Comparison of ENCODE assay signal across 8 cellular contexts in the genomic region with DNA sequence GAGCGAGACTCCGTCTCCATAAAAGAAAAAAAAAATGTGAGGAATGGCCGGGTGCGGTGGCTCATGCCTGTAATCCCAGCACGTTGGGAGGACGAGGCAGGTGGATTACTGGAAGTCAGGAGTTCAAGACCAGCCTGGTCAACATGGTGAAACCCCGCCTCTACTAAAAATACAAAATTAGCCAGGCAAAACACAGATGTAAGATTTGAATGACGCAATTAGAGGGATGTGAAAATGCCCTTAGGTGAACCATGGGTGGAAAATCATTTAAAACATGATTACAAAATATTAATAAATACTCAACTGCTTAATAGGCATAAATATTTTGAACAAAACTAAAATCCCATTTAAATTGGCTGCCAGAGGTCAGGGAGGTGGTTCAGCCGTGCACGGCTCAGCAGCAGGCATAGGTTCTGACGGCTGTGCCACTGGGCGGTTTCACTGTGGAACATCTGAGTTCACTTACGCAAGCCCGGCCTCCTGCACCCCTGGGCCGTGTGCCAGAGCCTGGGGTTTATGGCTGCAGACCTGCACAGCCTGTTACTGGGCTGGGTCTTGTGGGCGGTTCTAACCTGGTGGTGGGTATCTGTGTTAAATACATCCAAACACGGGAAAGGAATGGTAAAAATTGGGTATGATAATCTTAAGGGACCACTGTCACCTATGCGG. TPM values are rescaled to one million over a fixed set of nuclear protein-coding genes. Genes with fewer than 3 reads are reported as not detected.
DNase-seq lines count a peak whose midpoint lies in the region; ATAC-seq, FAIRE-seq and TF ChIP-seq lines count a peak whose summit lies in the region.
"Had no signal": no experiment of that assay in that cellular context is flagged by ENCODE, and none has a peak within 500 bp of the region (broad histone marks: within the 10 kb centered on the region; RNA-seq: fewer than 3 reads in every experiment).

No MANE protein-coding gene starts in this region.

- POLR2A ChIA-PET in activated B cell treated with CpG ODN at 0.5 μM for 24 hours (lab: Charles Lee) = interaction anchor here (0.7 to 1.6 kb wide), 7 partner anchors 9 to 24 kb away, joined by 3 to 6 read pairs (median 4); a partner anchor contains a TSS

- H3K4me1 Mint-ChIP-seq in activated B cell treated with CpG ODN at 0.5 μM for 24 hours = peaks cover 46% of the 10 kb centered on the region

- TF ChIP-seq CTCF in KMS-11 (conservative IDR thresholded peaks at IDR 0.05; ENCODE audit: low read depth, low read length) = no peak
- TF ChIP-seq CTCF in activated B cell treated with CpG ODN at 0.5 μM for 24 hours (IDR thresholded peaks at IDR 0.05) = no peak

- peak overlapping the region; percentile 59 for H3K4me3 Mint-ChIP-seq in activated B cell treated with CpG ODN at 0.5 μM for 24 hours

- H3K36me3 Mint-ChIP-seq in activated B cell treated with CpG ODN at 0.5 μM for 24 hours (ENCODE audit: low read depth) = peaks cover 18% of the 10 kb centered on the region

- peak overlapping the region; percentile 75 for H3K4me2 ChIP-seq in KMS-11

- intact Hi-C loops in activated B cell treated with CpG ODN at 0.5 μM for 24 hours (cut with micrococcal nuclease) = no loop called here

- H3K4me3 ChIP-seq in KMS-11 (IDR thresholded peaks at IDR 0.05; ENCODE audit: insufficient read depth, low read depth, low read length) = no peak overlapping the region
- no peak overlapping the region for H3K4me3 ChIP-seq in small intestine (ENCODE audit: low read depth in 1 of 2, low read length in 2 of 2)

- no peaks in the 10 kb centered on the region for H3K9me3 Mint-ChIP-seq in activated B cell treated with CpG ODN at 0.5 μM for 24 hours

- H3K36me3 ChIP-seq in KMS-11 (ENCODE audit: insufficient read depth) = no peaks in the 10 kb centered on the region
- H3K36me3 ChIP-seq in small intestine (ENCODE audit: control insufficient read depth in 2 of 2, insufficient read depth in 2 of 2, low read length in 2 of 2) = no peaks in the 10 kb centered on the region

- H3K79me2 ChIP-seq in KMS-11 (ENCODE audit: insufficient read depth, low read depth) = no peaks in the 10 kb centered on the region
- H3K79me2 ChIP-seq: parathyroid adenoma had no signal

- peak; percentile 50 for DNase-seq in activated B cell treated with CpG ODN at 0.5 μM for 24 hours
- DNase-seq in small intestine = peak; percentile 97
- DNase-seq in NCI-H82 treated with DMSO at 0.1 percent for 48 hours (lab: John Stamatoyannopoulos, UW; ENCODE audit: unreplicated experiment) = no peak
- no peak for DNase-seq in NCI-H2196 treated with DMSO at 0.1 percent for 48 hours (lab: John Stamatoyannopoulos, UW; ENCODE audit: unreplicated experiment)
- no peak for DNase-seq in T-helper 1 cell

- no peaks in the 10 kb centered on the region for H3K9me3 ChIP-seq in small intestine (ENCODE audit: control insufficient read depth, low read depth)

- ATAC-seq in GM19468 (IDR thresholded peaks at IDR 0.05; ENCODE audit: extremely low read depth, unreplicated experiment) (peak; percentile 31), activated B cell treated with CpG ODN at 0.5 μM for 24 hours (ENCODE audit: low read depth) (peak; percentile 89)

- no peaks in the 10 kb centered on the region for H4K20me1 ChIP-seq in KMS-11 (ENCODE audit: insufficient read depth)

- H3K27me3 ChIP-seq in KMS-11 (ENCODE audit: insufficient read depth, low read depth) = no peaks in the 10 kb centered on the region
- H3K27me3 ChIP-seq in small intestine (ENCODE audit: control insufficient read depth in 2 of 2, insufficient read depth in 2 of 2, low read length in 2 of 2) = no peaks in the 10 kb centered on the region

- no peak for FAIRE-seq in small intestine (lab: Jason Lieb, UNC)

- H3K27ac ChIP-seq in KMS-11 (peak overlapping the region; percentile 96), small intestine (ENCODE audit: low read depth in 1 of 2, low read length in 1 of 2) (peak overlapping the region; percentile 87 to 92)
- H3K27ac ChIP-seq: parathyroid adenoma had no signal

- peaks cover 39% of the 10 kb centered on the region for H3K4me1 ChIP-seq in KMS-11 (ENCODE audit: low read depth, poor library complexity, severe bottlenecking)
- no peaks in the 10 kb centered on the region for H3K4me1 ChIP-seq in small intestine (ENCODE audit: control insufficient read depth in 2 of 2, insufficient read depth in 1 of 2, low read depth in 1 of 2, low read length in 1 of 2)
- H3K4me1 ChIP-seq: parathyroid adenoma had no signal

- whole genome bisulfite sequencing in small intestine, 3 donors = 27 to 55% (median 38%) methylated on average over 18 of the region's 18 CpGs

- H3K9ac ChIP-seq in KMS-11 = peak overlapping the region; percentile 63; the same call in 1 of the 2 replicates
- H3K9ac ChIP-seq: parathyroid adenoma had no signal

- CTCF ChIA-PET in activated B cell treated with CpG ODN at 0.5 μM for 24 hours (lab: Charles Lee) = no interaction called here

- H3K27ac Mint-ChIP-seq in activated B cell treated with CpG ODN at 0.5 μM for 24 hours = peak overlapping the region; percentile 90

- H2AFZ ChIP-seq in KMS-11 (ENCODE audit: low read depth) = peak overlapping the region; percentile 20; the same call in 1 of the 2 replicates
- H2AFZ ChIP-seq: parathyroid adenoma had no signal

- H3K27me3 Mint-ChIP-seq in activated B cell treated with CpG ODN at 0.5 μM for 24 hours = no peaks in the 10 kb centered on the region

RNA-seq across cellular contexts. Expression of a gene that starts 21.1 kb away (rescaled TPM):
- 33.2 and 37.6 TPM in 2 replicates for total RNA-seq in activated B cell treated with CpG ODN at 0.5 μM for 24 hours
- 10 to 100 TPM in 1 of 3 donors, 1 to 10 TPM in 2; 5.1 to 12.7 (median 6.7) TPM for polyA plus RNA-seq in small intestine

RNA-seq across cellular contexts. Expression of a gene that starts 23.7 kb away (rescaled TPM):
- 54.5 and 55.6 TPM in 2 replicates for total RNA-seq in activated B cell treated with CpG ODN at 0.5 μM for 24 hours
- polyA plus RNA-seq in small intestine = 1 to 10 TPM; 4.5 to 5.7 (median 4.7) TPM

RNA-seq across cellular contexts. Expression of a gene that starts 33.3 kb away (rescaled TPM):
- total RNA-seq in activated B cell treated with CpG ODN at 0.5 μM for 24 hours = 74.6 and 78.9 TPM in 2 replicates
- polyA plus RNA-seq in small intestine = 10 to 100 TPM; 46.6 to 88.3 (median 85.9) TPM

RNA-seq across cellular contexts. Expression of a gene that starts 41.7 kb away (rescaled TPM):
- 9.8 and 10.7 TPM in 2 replicates for total RNA-seq in activated B cell treated with CpG ODN at 0.5 μM for 24 hours
- 10 to 100 TPM; 13.2 to 17.0 (median 13.5) TPM for polyA plus RNA-seq in small intestine

Comparison
In these comparisons a context has a peak if more than half of its experiments do, and no peak if none do; other contexts are left out.
1. DNase-seq: peak in activated B cell treated with CpG ODN at 0.5 μM for 24 hours (single experiment) and small intestine (single experiment); none in NCI-H82 treated with DMSO at 0.1 percent for 48 hours (single experiment), NCI-H2196 treated with DMSO at 0.1 percent for 48 hours (single experiment) and T-helper 1 cell (0 of 5).